Comparison of ENCODE assay signal across 24 cellular contexts in genomic region chr10:13396369-13396768, GRCh38. TPM values are rescaled to one million over a fixed set of nuclear protein-coding genes. Genes with fewer than 3 reads are reported as not detected.
DNase-seq lines count a peak whose midpoint lies in the region; ATAC-seq, FAIRE-seq and TF ChIP-seq lines count a peak whose summit lies in the region.
"Had no signal": no experiment of that assay in that cellular context is flagged by ENCODE, and none has a peak within 500 bp of the region (broad histone marks: within the 10 kb centered on the region; RNA-seq: fewer than 3 reads in every experiment).

No MANE protein-coding gene starts in this region.

- H2AFZ ChIP-seq in IMR-90 (replicated peaks; ENCODE audit: low read length, poor library complexity) (no peak overlapping the region), neural progenitor cell (replicated peaks) (no peak overlapping the region)
- H2AFZ ChIP-seq: GM23338 had no signal

- no peak overlapping the region for H3K4ac ChIP-seq in IMR-90 (ENCODE audit: low read depth, low read length)

- H3K4me1 ChIP-seq in IMR-90 (ENCODE audit: control insufficient read depth, insufficient read depth, low read length) (no peaks in the 10 kb centered on the region), neural progenitor cell (no peaks in the 10 kb centered on the region)
- H3K4me1 ChIP-seq: BE2C, Caco-2 had no signal

- no peak overlapping the region for H4K5ac ChIP-seq in IMR-90 (ENCODE audit: low read depth, low read length)

- H3K9me1 ChIP-seq in IMR-90 (ENCODE audit: insufficient read depth, low read length), result no peaks in the 10 kb centered on the region

- H3K9me3 ChIP-seq in IMR-90 (ENCODE audit: control insufficient read depth, insufficient read depth, low read length), result 0 out of 2 replicates have a peak, but pooled peaks cover 2% of the 10 kb centered on the region
- no peaks in the 10 kb centered on the region for H3K9me3 ChIP-seq in neural progenitor cell (ENCODE audit: low read depth)
- H3K9me3 ChIP-seq: BE2C had no signal

- dilution Hi-C loops in IMR-90 (cut with HindIII; ENCODE audit: low sequenced_read_pairs, unreplicated experiment), result no loop called here

- H3K27me3 Mint-ChIP-seq in neural progenitor cell (ENCODE audit: insufficient read depth, low read depth) (no peaks in the 10 kb centered on the region), mesothelial cell of epicardium (ENCODE audit: low read depth) (peaks cover 12% of the 10 kb centered on the region)

- H2BK5ac ChIP-seq in IMR-90 (ENCODE audit: low read depth, low read length, poor library complexity, severe bottlenecking), result no peak overlapping the region

- no peak overlapping the region for H2BK20ac ChIP-seq in IMR-90 (ENCODE audit: low read depth, low read length)

- no peak overlapping the region for H3K14ac ChIP-seq in IMR-90 (replicated peaks; ENCODE audit: low read depth, low read length)

- no TSS peak for BruUV-seq in IMR-90 (replicated peaks; lab: Mats Ljungman, UMichigan)

- no peak overlapping the region for H3K27ac ChIP-seq in IMR-90 (ENCODE audit: insufficient read depth, low read length)
- no peak overlapping the region for H3K27ac ChIP-seq in neural progenitor cell
- H3K27ac ChIP-seq: KMS-11 had no signal

- H4K91ac ChIP-seq in IMR-90 (ENCODE audit: insufficient read depth, low read depth, low read length), result no peak overlapping the region

- CTCF ChIA-PET in IMR-90 (lab: Yijun Ruan, JAX), result no interaction called here

- H3K4me2 ChIP-seq in IMR-90 (ENCODE audit: low read depth, low read length) (no peak overlapping the region), neural progenitor cell (no peak overlapping the region)
- H3K4me2 ChIP-seq: GM23338, KMS-11 had no signal

- H3K27me3 ChIP-seq in IMR-90 (ENCODE audit: control insufficient read depth, insufficient read depth, low read length) (peaks cover 14% of the 10 kb centered on the region), neural progenitor cell (no peaks in the 10 kb centered on the region)
- H3K27me3 ChIP-seq: BE2C had no signal

- H3K9ac ChIP-seq in IMR-90 (ENCODE audit: low read depth, low read length) (no peak overlapping the region), neural progenitor cell (no peak overlapping the region)
- H3K9ac ChIP-seq: KMS-11 had no signal

- no peak for TF ChIP-seq POLR2A in IMR-90 (IDR thresholded peaks at IDR 0.05; ENCODE audit: low read depth, low read length)

- POLR2A ChIA-PET in IMR-90 (lab: Charles Lee; ENCODE audit: unreplicated experiment), result no interaction called here

- no peak overlapping the region for H2AK9ac ChIP-seq in IMR-90 (replicated peaks; ENCODE audit: low read depth, low read length, poor library complexity)

- H3K79me1 ChIP-seq in IMR-90 (ENCODE audit: low read depth in 1 of 2, low read length in 2 of 2), result no peaks in the 10 kb centered on the region

- H3K27ac Mint-ChIP-seq in neural progenitor cell (no peak overlapping the region), mesothelial cell of epicardium (no peak overlapping the region)
- H3K27ac Mint-ChIP-seq: CD4-positive, alpha-beta T cell; GM23338 had no signal

- TF ChIP-seq CTCF in IMR-90 (conservative IDR thresholded peaks at IDR 0.05; ENCODE audit: low read depth, low read length), result no peak
- TF ChIP-seq CTCF in fibroblast of villous mesenchyme (IDR thresholded peaks at IDR 0.05; ENCODE audit: insufficient read depth, low read depth, low read length), result no peak
- TF ChIP-seq CTCF in neural progenitor cell (IDR thresholded peaks at IDR 0.05), result no peak
- TF ChIP-seq CTCF in mesothelial cell of epicardium (IDR thresholded peaks at IDR 0.05; ENCODE audit: unreplicated experiment), result no peak

- H3K4me3 Mint-ChIP-seq in neural progenitor cell, result peak overlapping the region; percentile 6
- no peak overlapping the region for H3K4me3 Mint-ChIP-seq in mesothelial cell of epicardium
- H3K4me3 Mint-ChIP-seq: CD4-positive, alpha-beta T cell; GM23338; H9 had no signal

- peak; percentile 44; the same call in 1 of the 2 replicates for ATAC-seq in IMR-90 (ENCODE audit: low read depth)
- no peak for ATAC-seq in HG03520 (IDR thresholded peaks at IDR 0.05; ENCODE audit: unreplicated experiment)

- DNase-seq in IMR-90, result no peak
- DNase-seq in amniotic epithelial cell (ENCODE audit: low read depth), result peak; percentile 51
- DNase-seq in fibroblast of villous mesenchyme (ENCODE audit: low read depth), result peak; percentile 76
- no peak for DNase-seq in neural progenitor cell (ENCODE audit: low spot score)
- no peak for DNase-seq in GM19239 (ENCODE audit: insufficient read length, low spot score)
- DNase-seq in CD1c-positive myeloid dendritic cell (ENCODE audit: extremely low spot score), result no peak
- DNase-seq in mesothelial cell of epicardium (ENCODE audit: low spot score in 2 of 2, unreplicated experiment in 2 of 2), result no peak
- DNase-seq: ACHN; BE2C; C1 segment of cervical spinal cord; Caco-2; CD4-positive, alpha-beta T cell; DMS153; DMS79; GDM1; H9 had no signal

- in situ Hi-C loops in IMR-90 (cut with MboI; ENCODE audit: low sequenced_read_pairs), result no loop called here

- FAIRE-seq in GM19239 (lab: Jason Lieb, UNC), result no peak
- FAIRE-seq: A204.1, D721Med, GM12892, GM18507, HTR-8/SVneo had no signal

- no peaks in the 10 kb centered on the region for H4K20me1 ChIP-seq in IMR-90 (ENCODE audit: insufficient read depth, low read length)
- H4K20me1 ChIP-seq in neural progenitor cell (ENCODE audit: low read depth), result no peaks in the 10 kb centered on the region

- intact Hi-C loops in IMR-90 (cut with micrococcal nuclease), result no loop called here

- H3K18ac ChIP-seq in IMR-90 (ENCODE audit: low read depth, low read length), result no peak overlapping the region

- TF ChIP-seq RAD21 in IMR-90 (IDR thresholded peaks at IDR 0.05; ENCODE audit: low read length), result no peak

- no peak overlapping the region for H2BK120ac ChIP-seq in IMR-90 (ENCODE audit: low read depth, low read length)

- no peak overlapping the region for H3K23ac ChIP-seq in IMR-90 (ENCODE audit: low read depth, low read length)

- H3K36me3 Mint-ChIP-seq in neural progenitor cell, result no peaks in the 10 kb centered on the region
- no peaks in the 10 kb centered on the region for H3K36me3 Mint-ChIP-seq in mesothelial cell of epicardium

- no peak overlapping the region for H3K4me3 ChIP-seq in IMR-90 (ENCODE audit: insufficient read depth, low read depth, low read length)
- H3K4me3 ChIP-seq in fibroblast of villous mesenchyme (ENCODE audit: low read depth, low read length), result no peak overlapping the region
- H3K4me3 ChIP-seq in neural progenitor cell, result no peak overlapping the region
- H3K4me3 ChIP-seq: GM23338 had no signal

- H2BK15ac ChIP-seq in IMR-90 (ENCODE audit: low read depth, low read length), result no peak overlapping the region

- H3K56ac ChIP-seq in IMR-90 (ENCODE audit: extremely low read depth, insufficient read depth, low read length), result no peak overlapping the region

- H4K8ac ChIP-seq in IMR-90 (ENCODE audit: low read depth in 2 of 2, low read length in 2 of 2), result no peak overlapping the region

- peaks cover 4% of the 10 kb centered on the region for H3K9me3 Mint-ChIP-seq in neural progenitor cell
- peaks cover 17% of the 10 kb centered on the region for H3K9me3 Mint-ChIP-seq in mesothelial cell of epicardium

- H3K36me3 ChIP-seq in IMR-90 (ENCODE audit: control insufficient read depth, insufficient read depth, low read length) (no peaks in the 10 kb centered on the region), neural progenitor cell (no peaks in the 10 kb centered on the region)
- H3K36me3 ChIP-seq: BE2C had no signal

- H3K4me1 Mint-ChIP-seq in neural progenitor cell (no peaks in the 10 kb centered on the region), mesothelial cell of epicardium (no peaks in the 10 kb centered on the region)

- H3F3A ChIP-seq in neural progenitor cell (ENCODE audit: low read depth), result no peaks in the 10 kb centered on the region

- no peak overlapping the region for H2AK5ac ChIP-seq in IMR-90 (ENCODE audit: low read depth, low read length)

- H3K79me2 ChIP-seq in neural progenitor cell (ENCODE audit: low read depth), result no peaks in the 10 kb centered on the region

TF ChIP-seq in IMR-90, 13 proteins besides CTCF, POLR2A, EP300 and RAD21:
- TF ChIP-seq RFX5 (IDR thresholded peaks at IDR 0.05; ENCODE audit: low read depth, low read length), result no peak
- peak; percentile 29; the same call in 1 of the 2 replicates for TF ChIP-seq CEBPB (IDR thresholded peaks at IDR 0.05; ENCODE audit: low read depth, low read length)

RNA-seq across cellular contexts. Expression of gene SEPHS1, which starts 48.3 kb away (rescaled TPM):
- total RNA-seq in IMR-90 (2012; rRNA removed) (46.9 and 69.4 TPM in 2 replicates), fibroblast of villous mesenchyme (18.1 and 26.1 TPM in 2 replicates), neural progenitor cell (ENCODE audit: low replicate concordance) (94.9 and 95.9 TPM in 2 replicates), mesothelial cell of epicardium (80.4 to 87.2 TPM (median 85.0 TPM) in 3 replicates)
- 39.4 and 40.4 TPM in 2 replicates for polyA plus RNA-seq in IMR-90 (2012; rRNA removed)
- polyA plus RNA-seq in IMR-90 (2012; cell fraction: cytosol; rRNA removed), result 20.6 and 23.6 TPM in 2 replicates
- 15.7 and 39.4 TPM in 2 replicates for polyA plus RNA-seq in IMR-90 (2012; cell fraction: nucleus; rRNA removed; ENCODE audit: low replicate concordance)

Comparison
In these comparisons a context has a peak if more than half of its experiments do, and no peak if none do; other contexts are left out.
1. DNase-seq: peak in amniotic epithelial cell (single experiment) and fibroblast of villous mesenchyme (single experiment); none in IMR-90 (single experiment), neural progenitor cell (single experiment), GM19239 (single experiment), CD1c-positive myeloid dendritic cell (single experiment) and mesothelial cell of epicardium (0 of 2).